ENCODE assay signal across 2 cellular contexts in genomic region chr1:167820684-167821355, GRCh38.
TF ChIP-seq lines count a peak whose summit lies in the region.

No MANE protein-coding gene starts in this region.

TF ChIP-seq in GM23338, 12 proteins besides CTCF, POLR2A, EP300 and RAD21 (continued from another document):
- TF ChIP-seq, protein P1, sequence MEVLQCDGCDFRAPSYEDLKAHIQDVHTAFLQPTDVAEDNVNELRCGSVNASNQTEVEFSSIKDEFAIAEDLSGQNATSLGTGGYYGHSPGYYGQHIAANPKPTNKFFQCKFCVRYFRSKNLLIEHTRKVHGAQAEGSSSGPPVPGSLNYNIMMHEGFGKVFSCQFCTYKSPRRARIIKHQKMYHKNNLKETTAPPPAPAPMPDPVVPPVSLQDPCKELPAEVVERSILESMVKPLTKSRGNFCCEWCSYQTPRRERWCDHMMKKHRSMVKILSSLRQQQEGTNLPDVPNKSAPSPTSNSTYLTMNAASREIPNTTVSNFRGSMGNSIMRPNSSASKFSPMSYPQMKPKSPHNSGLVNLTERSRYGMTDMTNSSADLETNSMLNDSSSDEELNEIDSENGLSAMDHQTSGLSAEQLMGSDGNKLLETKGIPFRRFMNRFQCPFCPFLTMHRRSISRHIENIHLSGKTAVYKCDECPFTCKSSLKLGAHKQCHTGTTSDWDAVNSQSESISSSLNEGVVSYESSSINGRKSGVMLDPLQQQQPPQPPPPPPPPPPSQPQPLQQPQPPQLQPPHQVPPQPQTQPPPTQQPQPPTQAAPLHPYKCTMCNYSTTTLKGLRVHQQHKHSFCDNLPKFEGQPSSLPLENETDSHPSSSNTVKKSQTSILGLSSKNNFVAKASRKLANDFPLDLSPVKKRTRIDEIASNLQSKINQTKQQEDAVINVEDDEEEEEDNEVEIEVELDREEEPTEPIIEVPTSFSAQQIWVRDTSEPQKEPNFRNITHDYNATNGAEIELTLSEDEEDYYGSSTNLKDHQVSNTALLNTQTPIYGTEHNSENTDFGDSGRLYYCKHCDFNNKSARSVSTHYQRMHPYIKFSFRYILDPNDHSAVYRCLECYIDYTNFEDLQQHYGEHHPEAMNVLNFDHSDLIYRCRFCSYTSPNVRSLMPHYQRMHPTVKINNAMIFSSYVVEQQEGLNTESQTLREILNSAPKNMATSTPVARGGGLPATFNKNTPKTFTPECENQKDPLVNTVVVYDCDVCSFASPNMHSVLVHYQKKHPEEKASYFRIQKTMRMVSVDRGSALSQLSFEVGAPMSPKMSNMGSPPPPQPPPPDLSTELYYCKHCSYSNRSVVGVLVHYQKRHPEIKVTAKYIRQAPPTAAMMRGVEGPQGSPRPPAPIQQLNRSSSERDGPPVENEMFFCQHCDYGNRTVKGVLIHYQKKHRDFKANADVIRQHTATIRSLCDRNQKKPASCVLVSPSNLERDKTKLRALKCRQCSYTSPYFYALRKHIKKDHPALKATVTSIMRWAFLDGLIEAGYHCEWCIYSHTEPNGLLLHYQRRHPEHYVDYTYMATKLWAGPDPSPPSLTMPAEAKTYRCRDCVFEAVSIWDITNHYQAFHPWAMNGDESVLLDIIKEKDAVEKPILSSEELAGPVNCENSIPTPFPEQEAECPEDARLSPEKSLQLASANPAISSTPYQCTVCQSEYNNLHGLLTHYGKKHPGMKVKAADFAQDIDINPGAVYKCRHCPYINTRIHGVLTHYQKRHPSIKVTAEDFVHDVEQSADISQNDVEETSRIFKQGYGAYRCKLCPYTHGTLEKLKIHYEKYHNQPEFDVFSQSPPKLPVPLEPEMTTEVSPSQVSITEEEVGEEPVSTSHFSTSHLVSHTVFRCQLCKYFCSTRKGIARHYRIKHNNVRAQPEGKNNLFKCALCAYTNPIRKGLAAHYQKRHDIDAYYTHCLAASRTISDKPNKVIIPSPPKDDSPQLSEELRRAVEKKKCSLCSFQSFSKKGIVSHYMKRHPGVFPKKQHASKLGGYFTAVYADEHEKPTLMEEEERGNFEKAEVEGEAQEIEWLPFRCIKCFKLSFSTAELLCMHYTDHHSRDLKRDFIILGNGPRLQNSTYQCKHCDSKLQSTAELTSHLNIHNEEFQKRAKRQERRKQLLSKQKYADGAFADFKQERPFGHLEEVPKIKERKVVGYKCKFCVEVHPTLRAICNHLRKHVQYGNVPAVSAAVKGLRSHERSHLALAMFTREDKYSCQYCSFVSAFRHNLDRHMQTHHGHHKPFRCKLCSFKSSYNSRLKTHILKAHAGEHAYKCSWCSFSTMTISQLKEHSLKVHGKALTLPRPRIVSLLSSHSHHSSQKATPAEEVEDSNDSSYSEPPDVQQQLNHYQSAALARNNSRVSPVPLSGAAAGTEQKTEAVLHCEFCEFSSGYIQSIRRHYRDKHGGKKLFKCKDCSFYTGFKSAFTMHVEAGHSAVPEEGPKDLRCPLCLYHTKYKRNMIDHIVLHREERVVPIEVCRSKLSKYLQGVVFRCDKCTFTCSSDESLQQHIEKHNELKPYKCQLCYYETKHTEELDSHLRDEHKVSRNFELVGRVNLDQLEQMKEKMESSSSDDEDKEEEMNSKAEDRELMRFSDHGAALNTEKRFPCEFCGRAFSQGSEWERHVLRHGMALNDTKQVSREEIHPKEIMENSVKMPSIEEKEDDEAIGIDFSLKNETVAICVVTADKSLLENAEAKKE (CRISPR knock-in tag; IDR thresholded peaks at IDR 0.05) = no peak
- TF ChIP-seq POLR2AphosphoS5 (IDR thresholded peaks at IDR 0.05; ENCODE audit: low read depth) (no peak), NANOG (IDR thresholded peaks at IDR 0.05; ENCODE audit: borderline replicate concordance) (no peak), JUNB (IDR thresholded peaks at IDR 0.05; ENCODE audit: unreplicated experiment) (no peak), REST (IDR thresholded peaks at IDR 0.05; ENCODE audit: unreplicated experiment) (no peak), ZNF114 (CRISPR knock-in tag; IDR thresholded peaks at IDR 0.05) (no peak), ETS1 (IDR thresholded peaks at IDR 0.05) (no peak), EZH2phosphoT487 (IDR thresholded peaks at IDR 0.05; ENCODE audit: unreplicated experiment) (no peak), ZNF331 (CRISPR knock-in tag; IDR thresholded peaks at IDR 0.05; ENCODE audit: low read depth) (no peak), EZH2 (IDR thresholded peaks at IDR 0.05; ENCODE audit: low read depth, unreplicated experiment) (no peak), STAT1 (IDR thresholded peaks at IDR 0.05; ENCODE audit: unreplicated experiment) (no peak)

TF ChIP-seq in WTC11, 78 proteins besides CTCF, POLR2A, EP300 and RAD21 (continued from another document):
- TF ChIP-seq, protein P2, sequence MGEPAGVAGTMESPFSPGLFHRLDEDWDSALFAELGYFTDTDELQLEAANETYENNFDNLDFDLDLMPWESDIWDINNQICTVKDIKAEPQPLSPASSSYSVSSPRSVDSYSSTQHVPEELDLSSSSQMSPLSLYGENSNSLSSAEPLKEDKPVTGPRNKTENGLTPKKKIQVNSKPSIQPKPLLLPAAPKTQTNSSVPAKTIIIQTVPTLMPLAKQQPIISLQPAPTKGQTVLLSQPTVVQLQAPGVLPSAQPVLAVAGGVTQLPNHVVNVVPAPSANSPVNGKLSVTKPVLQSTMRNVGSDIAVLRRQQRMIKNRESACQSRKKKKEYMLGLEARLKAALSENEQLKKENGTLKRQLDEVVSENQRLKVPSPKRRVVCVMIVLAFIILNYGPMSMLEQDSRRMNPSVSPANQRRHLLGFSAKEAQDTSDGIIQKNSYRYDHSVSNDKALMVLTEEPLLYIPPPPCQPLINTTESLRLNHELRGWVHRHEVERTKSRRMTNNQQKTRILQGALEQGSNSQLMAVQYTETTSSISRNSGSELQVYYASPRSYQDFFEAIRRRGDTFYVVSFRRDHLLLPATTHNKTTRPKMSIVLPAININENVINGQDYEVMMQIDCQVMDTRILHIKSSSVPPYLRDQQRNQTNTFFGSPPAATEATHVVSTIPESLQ (CRISPR knock-in tag; IDR thresholded peaks at IDR 0.05) = no peak
- TF ChIP-seq SMAD3 (CRISPR knock-in tag; IDR thresholded peaks at IDR 0.05; ENCODE audit: borderline replicate concordance) = no peak
- no peak for TF ChIP-seq ZNF423 (CRISPR knock-in tag; IDR thresholded peaks at IDR 0.05)
- TF ChIP-seq, protein P3, sequence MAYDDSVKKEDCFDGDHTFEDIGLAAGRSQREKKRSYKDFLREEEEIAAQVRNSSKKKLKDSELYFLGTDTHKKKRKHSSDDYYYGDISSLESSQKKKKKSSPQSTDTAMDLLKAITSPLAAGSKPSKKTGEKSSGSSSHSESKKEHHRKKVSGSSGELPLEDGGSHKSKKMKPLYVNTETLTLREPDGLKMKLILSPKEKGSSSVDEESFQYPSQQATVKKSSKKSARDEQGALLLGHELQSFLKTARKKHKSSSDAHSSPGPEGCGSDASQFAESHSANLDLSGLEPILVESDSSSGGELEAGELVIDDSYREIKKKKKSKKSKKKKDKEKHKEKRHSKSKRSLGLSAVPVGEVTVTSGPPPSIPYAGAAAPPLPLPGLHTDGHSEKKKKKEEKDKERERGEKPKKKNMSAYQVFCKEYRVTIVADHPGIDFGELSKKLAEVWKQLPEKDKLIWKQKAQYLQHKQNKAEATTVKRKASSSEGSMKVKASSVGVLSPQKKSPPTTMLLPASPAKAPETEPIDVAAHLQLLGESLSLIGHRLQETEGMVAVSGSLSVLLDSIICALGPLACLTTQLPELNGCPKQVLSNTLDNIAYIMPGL (CRISPR knock-in tag; IDR thresholded peaks at IDR 0.05) = no peak
- TF ChIP-seq AFF4 (CRISPR knock-in tag; IDR thresholded peaks at IDR 0.05; ENCODE audit: borderline replicate concordance) = no peak
- no peak for TF ChIP-seq IRF1 (CRISPR knock-in tag; IDR thresholded peaks at IDR 0.05)
- no peak for TF ChIP-seq CBFB (CRISPR knock-in tag; IDR thresholded peaks at IDR 0.05; ENCODE audit: low read depth)
TF ChIP-seq in WTC11: peak in this region for 0.
